Comparison of ENCODE assay signal across 8 cellular contexts in the genomic region with DNA sequence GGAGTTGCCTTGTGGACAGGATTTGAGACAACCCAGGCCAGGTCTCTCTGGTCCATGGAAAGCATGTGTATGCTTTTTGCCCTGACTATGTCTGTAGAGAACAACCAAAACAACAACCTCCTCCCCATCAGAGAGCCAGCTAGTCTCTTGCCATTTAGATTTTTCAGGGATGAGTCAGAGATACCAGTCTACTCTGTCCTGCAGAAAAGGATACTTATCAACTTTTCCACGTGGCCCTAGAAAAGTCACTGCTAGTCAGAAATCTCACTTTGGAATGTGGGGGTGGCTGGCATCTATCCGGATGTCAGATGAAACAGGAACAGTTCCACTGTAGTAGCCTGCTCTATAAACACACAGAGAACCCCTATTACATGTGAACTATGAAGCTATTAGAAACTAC. TPM values are rescaled to one million over a fixed set of nuclear protein-coding genes. Genes with fewer than 3 reads are reported as not detected.
DNase-seq lines count a peak whose midpoint lies in the region; ATAC-seq, FAIRE-seq and TF ChIP-seq lines count a peak whose summit lies in the region.
"Not testable (repeated sequence)": the region's sequence is repeated elsewhere in the genome, so short reads cannot be mapped to it uniquely, and the experiment has no call there.

No MANE protein-coding gene starts in this region.

- DNase-seq in A549 (ENCODE audit: low read depth in 1 of 2, low spot score in 1 of 2); activated naive CD4-positive, alpha-beta T cell treated with anti-CD3 and anti-CD28 coated beads, Interleukin-2, amount 50 U/mL, for 72 hours (ENCODE audit: low spot score in 2 of 2): not testable (repeated sequence)
- DNase-seq in EH (ENCODE audit: low read depth), result peak; percentile 80
- peak; percentile 15 for DNase-seq in HuH-7.5 (ENCODE audit: low spot score)
- DNase-seq in SJSA1 (ENCODE audit: low read depth in 1 of 2, low spot score in 2 of 2), result peak; percentile 60 to 69
- peak; percentile 53 for DNase-seq in choroid plexus epithelial cell (ENCODE audit: low read depth)
- DNase-seq in glomerular visceral epithelial cell (ENCODE audit: extremely low spot score), result peak; percentile 36
- peak; percentile 14 for DNase-seq in non-pigmented ciliary epithelial cell (ENCODE audit: low read depth)

- H3K9me3 Mint-ChIP-seq in activated naive CD4-positive, alpha-beta T cell treated with anti-CD3 and anti-CD28 coated beads, Interleukin-2, amount 50 U/mL, for 72 hours, result not testable (repeated sequence)

- not testable (repeated sequence) for TF ChIP-seq RAD21 in A549 (conservative IDR thresholded peaks at IDR 0.05 in 1 of 2, IDR thresholded peaks at IDR 0.05 in 1 of 2)

- H3K36me3 Mint-ChIP-seq in activated naive CD4-positive, alpha-beta T cell treated with anti-CD3 and anti-CD28 coated beads, Interleukin-2, amount 50 U/mL, for 72 hours, result not testable (repeated sequence)

- not testable (repeated sequence) for FAIRE-seq in A549 (lab: Jason Lieb, UNC)

- not testable (repeated sequence) for H3K4me3 ChIP-seq in A549; SJSA1; choroid plexus epithelial cell (ENCODE audit: low read depth, low read length)

- not testable (repeated sequence) for H3K9me3 ChIP-seq in A549; SJSA1 (replicated peaks)

- TF ChIP-seq POLR2A in A549 (IDR thresholded peaks at IDR 0.05; ENCODE audit: low read length), result not testable (repeated sequence)

- POLR2A ChIA-PET in A549 (lab: Yijun Ruan, JAX), result not testable (repeated sequence)

- not testable (repeated sequence) for TF ChIP-seq CTCF in A549 (IDR thresholded peaks at IDR 0.05); choroid plexus epithelial cell (conservative IDR thresholded peaks at IDR 0.05; ENCODE audit: low read depth, low read length)

- H3K27ac Mint-ChIP-seq in activated naive CD4-positive, alpha-beta T cell treated with anti-CD3 and anti-CD28 coated beads, Interleukin-2, amount 50 U/mL, for 72 hours, result not testable (repeated sequence)

- ATAC-seq in A549, result peak; percentile 48 to 62; a peak in 4 of 6 replicates
- peak; percentile 35 to 64 for ATAC-seq in activated naive CD4-positive, alpha-beta T cell treated with anti-CD3 and anti-CD28 coated beads, Interleukin-2, amount 50 U/mL, for 72 hours

- H3K4me2 ChIP-seq in A549, result 0 out of 3 replicates have a peak overlapping the region, but pooled peaks have one; percentile 18

- H3K27ac ChIP-seq in A549, SJSA1: not testable (repeated sequence)

- not testable (repeated sequence) for H3K36me3 ChIP-seq in SJSA1

- H3K4me1 ChIP-seq in A549; SJSA1 (replicated peaks): not testable (repeated sequence)

- 16% methylated on average over 2 of the region's 2 CpGs for WGBS in A549 (ENCODE audit: missing lambda C conversion rate)

- not testable (repeated sequence) for TF ChIP-seq EP300 in A549 (IDR thresholded peaks at IDR 0.05)

- not testable (repeated sequence) for H3K27me3 ChIP-seq in SJSA1 (replicated peaks)

- CTCF ChIA-PET in A549 (lab: Yijun Ruan, JAX), result not testable (repeated sequence)

TF ChIP-seq in A549, 52 proteins besides CTCF, POLR2A, EP300 and RAD21:
- TF ChIP-seq, protein P1, sequence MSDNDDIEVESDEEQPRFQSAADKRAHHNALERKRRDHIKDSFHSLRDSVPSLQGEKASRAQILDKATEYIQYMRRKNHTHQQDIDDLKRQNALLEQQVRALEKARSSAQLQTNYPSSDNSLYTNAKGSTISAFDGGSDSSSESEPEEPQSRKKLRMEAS (IDR thresholded peaks at IDR 0.05), result 0 out of 2 replicates have a peak, but pooled peaks have one; percentile 23
- TF ChIP-seq FOSL2 (IDR thresholded peaks at IDR 0.05), result not testable (repeated sequence)
- TF ChIP-seq FOSL2 (CRISPR knock-in tag; IDR thresholded peaks at IDR 0.05), result peak; percentile 37

RNA-seq across cellular contexts. Expression of gene NUTM2A, which starts 13.4 kb away (rescaled TPM):
- polyA plus RNA-seq in A549 (2011; rRNA removed) (0.05 TPM in 1 of 2 replicates, not detected in the other), A549 (2017; fragmentation: RNase III; extraction: RNeasy Plus Mini Kit Qiagen cat#74134 plus additional on column Dnase treatment) (0.09 to 0.15 TPM (median 0.09 TPM) in 3 replicates)
- 0.04 and 0.08 TPM in 2 replicates for polyA plus RNA-seq in A549 (2012; cell fraction: cytosol; rRNA removed)
- polyA plus RNA-seq in A549 (2012; cell fraction: nucleus; rRNA removed), result 0.09 and 0.16 TPM in 2 replicates
- not detected in 2 replicates for polyA minus RNA-seq in A549 (2011; rRNA and poly(A)+ RNA removed)
- 1.1 and 3.4 TPM in 2 replicates for total RNA-seq in SJSA1 (2014; rRNA removed; shearing (Covaris generic))
- under 1 TPM; 0.23 to 0.49 TPM for total RNA-seq in activated naive CD4-positive, alpha-beta T cell treated with anti-CD3 and anti-CD28 coated beads, Interleukin-2, amount 50 U/mL, for 72 hours
